22 cellular contexts compared by ENCODE assay signal in genomic region chr12:114982760-114983159, GRCh38.
A peak's percentile ranks its signal among the peaks of the same experiment; 100 is the strongest.
DNase-seq lines count a peak whose midpoint lies in the region; ATAC-seq, FAIRE-seq and TF ChIP-seq lines count a peak whose summit lies in the region.
"Had no signal": no experiment of that assay in that cellular context is flagged by ENCODE, and none has a peak within 500 bp of the region (broad histone marks: within the 10 kb centered on the region; RNA-seq: fewer than 3 reads in every experiment).

No MANE protein-coding gene starts in this region.

- FAIRE-seq in HTR-8/SVneo (lab: Jason Lieb, UNC), result no peak

- TF ChIP-seq CTCF in foreskin keratinocyte (conservative IDR thresholded peaks at IDR 0.05) (no peak), coronary artery (IDR thresholded peaks at IDR 0.05) (no peak)

- DNase-seq in EH (ENCODE audit: low read depth) (peak; percentile 51), HTR-8/SVneo (ENCODE audit: insufficient read length, low spot score) (peak; percentile 8), adipocyte (ENCODE audit: low read depth) (peak; percentile 12), foreskin keratinocyte (peak in 1 of 2 donors; percentile 52), coronary artery (ENCODE audit: low spot score) (no peak), mucosa of gallbladder (ENCODE audit: low spot score) (no peak)
- no peak for DNase-seq in activated effector memory CD4-positive, alpha-beta T cell treated with Interleukin-2 at 50 U/mL for 16 hours
- no peak for DNase-seq in central memory CD4-positive, alpha-beta T cell
- DNase-seq: activated CD4-positive, alpha-beta T cell treated with anti-CD3 and anti-CD28 coated beads, Interleukin-2, amount 10 ng/mL, durations not matched to agents 7 days and 5 days; AML-193; Calu3; effector memory CD8-positive, alpha-beta T cell; HFFc6; immature natural killer cell; MV-4-11; natural killer cell; NCI-H2171 treated with DMSO at 0.1 percent for 48 hours; SJCRH30; tibial artery had no signal

- H3K9me3 ChIP-seq in adipocyte (ENCODE audit: control insufficient read depth, low read length), result no peaks in the 10 kb centered on the region
- H3K9me3 ChIP-seq: gastroesophageal sphincter, SJCRH30 had no signal

- peak; percentile 15 for ATAC-seq in foreskin keratinocyte
- ATAC-seq: activated naive CD4-positive, alpha-beta T cell treated with anti-CD3 and anti-CD28 coated beads, Interleukin-2, amount 50 U/mL, for 72 hours; effector memory CD8-positive, alpha-beta T cell; gastroesophageal sphincter; natural killer cell had no signal

- H3K27me3 ChIP-seq in adipocyte (replicated peaks; ENCODE audit: control insufficient read depth, insufficient read depth, low read length) (no peaks in the 10 kb centered on the region), foreskin keratinocyte (no peaks in the 10 kb centered on the region)
- H3K27me3 ChIP-seq: gastroesophageal sphincter, SJCRH30, tibial artery had no signal

- no peak overlapping the region for H3K9ac ChIP-seq in adipocyte (ENCODE audit: low read length)

- H3K27ac ChIP-seq in foreskin keratinocyte, result no peak overlapping the region
- H3K27ac ChIP-seq in coronary artery, result no peak overlapping the region
- H3K27ac ChIP-seq: gastroesophageal sphincter, SJCRH30, tibial artery had no signal

- H3K4me3 ChIP-seq in adipocyte (ENCODE audit: low read length), result no peak overlapping the region
- H3K4me3 ChIP-seq in coronary artery, result no peak overlapping the region
- H3K4me3 ChIP-seq: gastroesophageal sphincter, lung, SJCRH30, tibial artery had no signal

- H3K4me1 ChIP-seq in adipocyte (ENCODE audit: control insufficient read depth, insufficient read depth, low read length) (peaks cover 4% of the 10 kb centered on the region), foreskin keratinocyte (no peaks in the 10 kb centered on the region)
- H3K4me1 ChIP-seq: gastroesophageal sphincter, SJCRH30, tibial artery had no signal

- H3K36me3 ChIP-seq in adipocyte (ENCODE audit: control insufficient read depth, insufficient read depth, low read length, severe bottlenecking), result no peaks in the 10 kb centered on the region
- H3K36me3 ChIP-seq: gastroesophageal sphincter, SJCRH30, tibial artery had no signal

Comparison
In these comparisons a context has a peak if more than half of its experiments do, and no peak if none do; other contexts are left out.
1. DNase-seq: peak in EH (single experiment), HTR-8/SVneo (single experiment) and adipocyte (single experiment); none in coronary artery (single experiment), activated effector memory CD4-positive, alpha-beta T cell treated with Interleukin-2 at 50 U/mL for 16 hours (single experiment), mucosa of gallbladder (single experiment) and central memory CD4-positive, alpha-beta T cell (single experiment).